8 cellular contexts compared by ENCODE assay signal in the genomic region with DNA sequence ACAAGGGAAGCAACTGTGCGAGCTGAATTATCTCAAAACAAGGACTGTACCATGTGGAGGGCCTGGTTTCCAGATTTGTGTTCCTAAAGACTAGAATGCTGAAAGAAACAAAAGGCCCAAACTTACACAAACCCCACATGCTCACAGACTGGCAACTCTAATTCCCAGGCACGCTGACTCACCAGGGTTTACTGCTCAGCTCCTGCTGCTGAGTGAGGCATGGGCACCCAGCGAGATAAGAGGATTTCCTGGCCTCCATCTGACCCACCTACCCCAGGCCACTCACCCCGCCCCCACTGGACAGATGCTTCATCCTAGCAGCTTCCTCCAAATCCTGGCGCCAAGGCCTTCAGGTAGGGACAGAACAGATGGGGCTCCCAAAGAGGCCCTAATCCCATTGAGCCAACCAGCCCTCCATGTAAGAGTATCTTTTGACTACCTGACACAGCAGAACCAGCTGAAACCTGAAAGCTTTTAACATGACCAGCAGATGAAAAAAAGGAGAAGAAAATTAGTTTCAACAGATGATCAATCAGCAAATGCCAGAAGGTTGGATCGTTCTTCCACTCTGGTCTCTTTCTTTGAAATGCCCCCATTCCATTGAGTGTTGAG. TPM values are rescaled to one million over a fixed set of nuclear protein-coding genes. Genes with fewer than 3 reads are reported as not detected.
DNase-seq lines count a peak whose midpoint lies in the region; ATAC-seq and TF ChIP-seq lines count a peak whose summit lies in the region.

No MANE protein-coding gene starts in this region.

- no peak overlapping the region for H2BK120ac ChIP-seq in mesendoderm (ENCODE audit: low read depth, low read length)

- no CpG with 5 or more reads among the region's 6 CpGs for WGBS in mesendoderm (ENCODE audit: extremely low coverage, insufficient coverage, low lambda C conversion rate)

- H2BK5ac ChIP-seq in mesendoderm (ENCODE audit: low read length), result no peak overlapping the region

- peaks cover 45% of the 10 kb centered on the region for H3K4me1 Mint-ChIP-seq in activated CD4-positive, alpha-beta T cell treated with anti-CD3 and anti-CD28 coated beads, Interleukin-2, amount 10 ng/mL, durations not matched to agents 7 days and 5 days
- peaks cover 11 to 40% (median 18%) of the 10 kb centered on the region in 4 donors for H3K4me1 Mint-ChIP-seq in naive thymus-derived CD8-positive, alpha-beta T cell

- peaks cover 16% of the 10 kb centered on the region for H3K4me1 ChIP-seq in mesendoderm (ENCODE audit: control insufficient read depth, low read depth, low read length)

- POLR2A ChIA-PET in activated CD4-positive, alpha-beta T cell treated with anti-CD3 and anti-CD28 coated beads, Interleukin-2, amount 10 ng/mL, durations not matched to agents 7 days and 5 days (lab: Charles Lee), result no interaction called here
- POLR2A ChIA-PET in naive thymus-derived CD8-positive, alpha-beta T cell (lab: Charles Lee), result no interaction called here

- H4K8ac ChIP-seq in mesendoderm (ENCODE audit: low read depth, low read length), result no peak overlapping the region

- no peak overlapping the region for H3K4me3 Mint-ChIP-seq in activated CD4-positive, alpha-beta T cell treated with anti-CD3 and anti-CD28 coated beads, Interleukin-2, amount 10 ng/mL, durations not matched to agents 7 days and 5 days
- no peak overlapping the region for H3K4me3 Mint-ChIP-seq in naive thymus-derived CD8-positive, alpha-beta T cell

- H3K9me3 Mint-ChIP-seq in activated CD4-positive, alpha-beta T cell treated with anti-CD3 and anti-CD28 coated beads, Interleukin-2, amount 10 ng/mL, durations not matched to agents 7 days and 5 days, result no peaks in the 10 kb centered on the region
- no peaks in the 10 kb centered on the region for H3K9me3 Mint-ChIP-seq in naive thymus-derived CD8-positive, alpha-beta T cell

- no peak overlapping the region for H2BK15ac ChIP-seq in mesendoderm (replicated peaks; ENCODE audit: low read depth)

- peaks cover 1% of the 10 kb centered on the region for H3K36me3 ChIP-seq in mesendoderm (ENCODE audit: control insufficient read depth, insufficient read depth, low read length)

- H4K5ac ChIP-seq in mesendoderm (ENCODE audit: low read length), result no peak overlapping the region

- peaks cover 35% of the 10 kb centered on the region for H3K79me1 ChIP-seq in mesendoderm (ENCODE audit: low read length)

- CTCF ChIA-PET in activated CD4-positive, alpha-beta T cell treated with anti-CD3 and anti-CD28 coated beads, Interleukin-2, amount 10 ng/mL, durations not matched to agents 7 days and 5 days (lab: Charles Lee), result interaction anchor here (0.9 to 2.3 kb wide), 8 partner anchors 9 to 62 kb away, joined by 3 to 10 read pairs (median 4); no protein-coding TSS in a partner anchor

- no peak overlapping the region for H3K9ac ChIP-seq in mesendoderm (ENCODE audit: low read length)

- peak overlapping the region; percentile 43 for H3K56ac ChIP-seq in mesendoderm (ENCODE audit: low read length)

- H3K27ac Mint-ChIP-seq in activated CD4-positive, alpha-beta T cell treated with anti-CD3 and anti-CD28 coated beads, Interleukin-2, amount 10 ng/mL, durations not matched to agents 7 days and 5 days, result peak overlapping the region; percentile 83
- H3K27ac Mint-ChIP-seq in naive thymus-derived CD8-positive, alpha-beta T cell, result peak overlapping the region in 1 of 10 donors; percentile 37

- DNase-seq in activated CD4-positive, alpha-beta T cell treated with anti-CD3 and anti-CD28 coated beads, Interleukin-2, amount 10 ng/mL, durations not matched to agents 7 days and 5 days, result no peak
- DNase-seq in activated CD4-positive, alpha-beta T cell treated with anti-CD3 and anti-CD28 coated beads, Interleukin-2, amount 50 U/mL, for 1 hour, result no peak
- DNase-seq in NCI-H524 (lab: John Stamatoyannopoulos, UW) (peak; percentile 99 to 100), coronary artery (ENCODE audit: low spot score) (peak; percentile 82), mesendoderm (peak; percentile 78)
- no peak for DNase-seq in naive thymus-derived CD8-positive, alpha-beta T cell

- no peaks in the 10 kb centered on the region for H3K27me3 ChIP-seq in mesendoderm (ENCODE audit: insufficient read depth, low read length, poor library complexity)

- H3K4me3 ChIP-seq in coronary artery, result no peak overlapping the region
- H3K4me3 ChIP-seq in mesendoderm (ENCODE audit: low read length), result no peak overlapping the region

- H2AK5ac ChIP-seq in mesendoderm (ENCODE audit: low read length), result no peak overlapping the region

- H3K18ac ChIP-seq in mesendoderm (ENCODE audit: low read length), result peak overlapping the region; percentile 19

- H3K4ac ChIP-seq in mesendoderm (ENCODE audit: low read depth, low read length), result peak overlapping the region; percentile 47

- H3K4me2 ChIP-seq in mesendoderm (ENCODE audit: low read length), result no peak overlapping the region

- H3K79me2 ChIP-seq in mesendoderm (ENCODE audit: control insufficient read depth, insufficient read depth, low read length), result peaks cover 28% of the 10 kb centered on the region

- H3K23ac ChIP-seq in mesendoderm (ENCODE audit: low read length), result no peak overlapping the region

- no peak for TF ChIP-seq CTCF in coronary artery (IDR thresholded peaks at IDR 0.05)

- H3K27ac ChIP-seq in coronary artery, result peak overlapping the region; percentile 71 to 81
- no peak overlapping the region for H3K27ac ChIP-seq in mesendoderm (ENCODE audit: low read depth, low read length)

- peaks cover 22% of the 10 kb centered on the region for H3K36me3 Mint-ChIP-seq in activated CD4-positive, alpha-beta T cell treated with anti-CD3 and anti-CD28 coated beads, Interleukin-2, amount 10 ng/mL, durations not matched to agents 7 days and 5 days (ENCODE audit: low read depth)
- peaks cover 0 to 14% (median 9%) of the 10 kb centered on the region in 3 donors for H3K36me3 Mint-ChIP-seq in naive thymus-derived CD8-positive, alpha-beta T cell

- ATAC-seq in HG02970 (IDR thresholded peaks at IDR 0.05; ENCODE audit: low FRiP score, unreplicated experiment) (no peak), HG02642 (IDR thresholded peaks at IDR 0.05; ENCODE audit: poor library complexity, unreplicated experiment) (no peak)
- no peak for ATAC-seq in naive thymus-derived CD8-positive, alpha-beta T cell

- H3K27me3 Mint-ChIP-seq in activated CD4-positive, alpha-beta T cell treated with anti-CD3 and anti-CD28 coated beads, Interleukin-2, amount 10 ng/mL, durations not matched to agents 7 days and 5 days, result no peaks in the 10 kb centered on the region
- no peaks in the 10 kb centered on the region for H3K27me3 Mint-ChIP-seq in naive thymus-derived CD8-positive, alpha-beta T cell

RNA-seq across cellular contexts. Expression of a gene that starts 33.9 kb away (rescaled TPM):
- 10 to 100 TPM in 1 of 2 experiments, 1 to 10 TPM in 1; 9.9 to 10.8 TPM for total RNA-seq in activated CD4-positive, alpha-beta T cell treated with anti-CD3 and anti-CD28 coated beads, Interleukin-2, amount 10 ng/mL, durations not matched to agents 7 days and 5 days
- 5.1 TPM for polyA plus RNA-seq in mesendoderm (2013, experiment 1 of 2)
- polyA plus RNA-seq in mesendoderm (2013, experiment 2 of 2), result 5.4 TPM
- 1 to 10 TPM; 4.2 to 6.2 TPM for total RNA-seq in naive thymus-derived CD8-positive, alpha-beta T cell
- polyA plus RNA-seq in naive thymus-derived CD8-positive, alpha-beta T cell, result 1 to 10 TPM in 2 of 3 donors, under 1 TPM in 1; 0.47 to 1.1 (median 1.1) TPM

RNA-seq across cellular contexts. Expression of a gene that starts 34.3 kb away (rescaled TPM):
- 10 to 100 TPM; 21.7 to 26.7 TPM for total RNA-seq in activated CD4-positive, alpha-beta T cell treated with anti-CD3 and anti-CD28 coated beads, Interleukin-2, amount 10 ng/mL, durations not matched to agents 7 days and 5 days
- 11.7 TPM for polyA plus RNA-seq in mesendoderm (2013, experiment 1 of 2)
- polyA plus RNA-seq in mesendoderm (2013, experiment 2 of 2), result 11.3 TPM
- total RNA-seq in naive thymus-derived CD8-positive, alpha-beta T cell, result 10 to 100 TPM; 22.2 to 23.7 TPM
- 10 to 100 TPM; 34.8 to 43.6 (median 41.4) TPM for polyA plus RNA-seq in naive thymus-derived CD8-positive, alpha-beta T cell

RNA-seq across cellular contexts. Expression of a gene that starts 59.9 kb away (rescaled TPM):
- total RNA-seq in activated CD4-positive, alpha-beta T cell treated with anti-CD3 and anti-CD28 coated beads, Interleukin-2, amount 10 ng/mL, durations not matched to agents 7 days and 5 days, result 10 to 100 TPM in 1 of 2 experiments, 1 to 10 TPM in 1; 9.8 to 11.0 TPM
- polyA plus RNA-seq in mesendoderm (2013, experiment 1 of 2), result 2.7 TPM
- 2.8 TPM for polyA plus RNA-seq in mesendoderm (2013, experiment 2 of 2)
- 1 to 10 TPM in 1 of 2 experiments, under 1 TPM in 1; 0.60 to 1.4 TPM for total RNA-seq in naive thymus-derived CD8-positive, alpha-beta T cell
- under 1 TPM; 0.41 to 0.61 (median 0.51) TPM for polyA plus RNA-seq in naive thymus-derived CD8-positive, alpha-beta T cell

RNA-seq across cellular contexts. Expression of a gene that starts 60.0 kb away (rescaled TPM):
- total RNA-seq in activated CD4-positive, alpha-beta T cell treated with anti-CD3 and anti-CD28 coated beads, Interleukin-2, amount 10 ng/mL, durations not matched to agents 7 days and 5 days, result 10 to 100 TPM; 12.5 to 17.3 TPM
- 11.5 TPM for polyA plus RNA-seq in mesendoderm (2013, experiment 1 of 2)
- 12.6 TPM for polyA plus RNA-seq in mesendoderm (2013, experiment 2 of 2)
- 1 to 10 TPM; 2.1 to 3.8 TPM for total RNA-seq in naive thymus-derived CD8-positive, alpha-beta T cell
- polyA plus RNA-seq in naive thymus-derived CD8-positive, alpha-beta T cell, result 1 to 10 TPM; 1.2 to 3.1 (median 1.8) TPM

Comparison
In these comparisons a context has a peak if more than half of its experiments do, and no peak if none do; other contexts are left out.
1. DNase-seq: peak in NCI-H524 (2 of 2), coronary artery (single experiment) and mesendoderm (single experiment); none in activated CD4-positive, alpha-beta T cell treated with anti-CD3 and anti-CD28 coated beads, Interleukin-2, amount 10 ng/mL, durations not matched to agents 7 days and 5 days (single experiment), activated CD4-positive, alpha-beta T cell treated with anti-CD3 and anti-CD28 coated beads, Interleukin-2, amount 50 U/mL, for 1 hour (single experiment) and naive thymus-derived CD8-positive, alpha-beta T cell (0 of 10).
2. RNA of a gene that starts 59.9 kb away (total RNA-seq): 9.8 to 11.0 TPM in activated CD4-positive, alpha-beta T cell treated with anti-CD3 and anti-CD28 coated beads, Interleukin-2, amount 10 ng/mL, durations not matched to agents 7 days and 5 days; 0.60 to 1.4 TPM in naive thymus-derived CD8-positive, alpha-beta T cell; every median in the first group is over 4 times any median in the second.